Comparison of ENCODE assay signal across 1 cellular context in genomic region chr11:8826901-8827560, GRCh38.
TF ChIP-seq lines count a peak whose summit lies in the region.

No MANE protein-coding gene starts in this region.

TF ChIP-seq in H1, 55 proteins besides CTCF, POLR2A, EP300 and RAD21 (continued from another document):
- TF ChIP-seq KDM1A (IDR thresholded peaks at IDR 0.05; ENCODE audit: borderline replicate concordance, low read length): no peak
- no peak for TF ChIP-seq RFX5 (IDR thresholded peaks at IDR 0.05; ENCODE audit: borderline replicate concordance, low read depth, low read length)
- no peak for TF ChIP-seq TEAD4 (IDR thresholded peaks at IDR 0.05; ENCODE audit: low read depth, low read length)
- TF ChIP-seq SP2 (IDR thresholded peaks at IDR 0.05; ENCODE audit: low read length): no peak
- TF ChIP-seq YY1 (IDR thresholded peaks at IDR 0.05; ENCODE audit: low read depth, low read length): no peak
- no peak for TF ChIP-seq BCL11A (IDR thresholded peaks at IDR 0.05; ENCODE audit: low read depth in 2 of 2, low read length in 2 of 2)
- no peak for TF ChIP-seq GTF2F1 (IDR thresholded peaks at IDR 0.05; ENCODE audit: borderline replicate concordance, low read depth, low read length)
- no peak for TF ChIP-seq EGR1 (IDR thresholded peaks at IDR 0.05; ENCODE audit: borderline replicate concordance, low read depth, low read length)
